In genomic region chr6:44249082-44249748, GRCh38 we compare ENCODE assay signal across 1 cellular context.
TF ChIP-seq lines count a peak whose summit lies in the region.

No MANE protein-coding gene starts in this region.

TF ChIP-seq in HepG2, 621 proteins besides CTCF, POLR2A, EP300 and RAD21 (continued from another document):
- TF ChIP-seq, protein P1, sequence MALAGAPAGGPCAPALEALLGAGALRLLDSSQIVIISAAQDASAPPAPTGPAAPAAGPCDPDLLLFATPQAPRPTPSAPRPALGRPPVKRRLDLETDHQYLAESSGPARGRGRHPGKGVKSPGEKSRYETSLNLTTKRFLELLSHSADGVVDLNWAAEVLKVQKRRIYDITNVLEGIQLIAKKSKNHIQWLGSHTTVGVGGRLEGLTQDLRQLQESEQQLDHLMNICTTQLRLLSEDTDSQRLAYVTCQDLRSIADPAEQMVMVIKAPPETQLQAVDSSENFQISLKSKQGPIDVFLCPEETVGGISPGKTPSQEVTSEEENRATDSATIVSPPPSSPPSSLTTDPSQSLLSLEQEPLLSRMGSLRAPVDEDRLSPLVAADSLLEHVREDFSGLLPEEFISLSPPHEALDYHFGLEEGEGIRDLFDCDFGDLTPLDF (CRISPR knock-in tag; IDR thresholded peaks at IDR 0.05) = no peak
- TF ChIP-seq ZNF431 (CRISPR knock-in tag; IDR thresholded peaks at IDR 0.05; ENCODE audit: borderline replicate concordance, low read depth) = no peak
